In genomic region chr6:107603029-107603428, GRCh38 we compare ENCODE assay signal across 20 cellular contexts.
DNase-seq lines count a peak whose midpoint lies in the region; ATAC-seq and TF ChIP-seq lines count a peak whose summit lies in the region.
"Had no signal": no experiment of that assay in that cellular context is flagged by ENCODE, and none has a peak within 500 bp of the region (broad histone marks: within the 10 kb centered on the region; RNA-seq: fewer than 3 reads in every experiment).

No MANE protein-coding gene starts in this region.

- H2BK5ac ChIP-seq in IMR-90 (ENCODE audit: low read depth, low read length, poor library complexity, severe bottlenecking) (no peak overlapping the region), trophoblast cell (ENCODE audit: low read depth, low read length, poor library complexity) (no peak overlapping the region)

- H3K9me1 ChIP-seq in IMR-90 (ENCODE audit: insufficient read depth, low read length), result no peaks in the 10 kb centered on the region; the same call in 1 of the 2 replicates

- H3K14ac ChIP-seq in IMR-90 (replicated peaks; ENCODE audit: low read depth, low read length), result no peak overlapping the region
- no peak overlapping the region for H3K14ac ChIP-seq in trophoblast cell (ENCODE audit: low read length)

- CTCF ChIA-PET in IMR-90 (lab: Yijun Ruan, JAX), result no interaction called here

- H3K4me1 ChIP-seq in IMR-90 (ENCODE audit: control insufficient read depth, insufficient read depth, low read length) (peaks cover 3% of the 10 kb centered on the region), trophoblast cell (ENCODE audit: control insufficient read depth in 1 of 2, insufficient read depth in 2 of 2, low read length in 2 of 2) (peaks cover 2 to 9% of the 10 kb centered on the region in 2 experiments)
- H3K4me1 ChIP-seq: lower lobe of right lung had no signal

- no peaks in the 10 kb centered on the region for H3K9me3 ChIP-seq in IMR-90 (ENCODE audit: control insufficient read depth, insufficient read depth, low read length)
- H3K9me3 ChIP-seq in trophoblast cell (ENCODE audit: insufficient read depth, low read depth, low read length), result no peaks in the 10 kb centered on the region
- H3K9me3 ChIP-seq: lower lobe of right lung, stomach had no signal

- H3K9ac ChIP-seq in IMR-90 (ENCODE audit: low read depth, low read length) (no peak overlapping the region), trophoblast cell (ENCODE audit: low read length) (no peak overlapping the region)

- H3K4me3 ChIP-seq in IMR-90 (ENCODE audit: insufficient read depth, low read depth, low read length), result no peak overlapping the region
- H3K4me3 ChIP-seq in trophoblast cell (ENCODE audit: low read depth, low read length), result no peak overlapping the region
- H3K4me3 ChIP-seq: cardiac muscle cell, lower lobe of right lung, stomach had no signal

- H2BK12ac ChIP-seq in trophoblast cell (ENCODE audit: low read length), result no peak overlapping the region

- peak overlapping the region; percentile 30 to 89 (median 84) for H3K27ac Mint-ChIP-seq in brain
- H3K27ac Mint-ChIP-seq: dendritic cell treated with granulocyte-macrophage colony-stimulating factor and Interleukin-4, amounts not matched to agents 40 ng/mL and 50 ng/mL, for 4 days; T-helper 1 cell treated with Interleukin-12 subunit alpha and Interleukin-12 subunit beta and Interleukin-4 antibody, amounts not matched to agents 30 μg/mL and 1 μg/mL, for 36 hours had no signal

- dilution Hi-C loops in IMR-90 (cut with HindIII; ENCODE audit: low sequenced_read_pairs, unreplicated experiment), result no loop called here

- BruUV-seq in IMR-90 (replicated peaks; lab: Mats Ljungman, UMichigan), result no TSS peak

- H3K9me3 Mint-ChIP-seq in brain, result no peaks in the 10 kb centered on the region
- H3K9me3 Mint-ChIP-seq: dendritic cell treated with granulocyte-macrophage colony-stimulating factor and Interleukin-4, amounts not matched to agents 40 ng/mL and 50 ng/mL, for 4 days; T-helper 1 cell treated with Interleukin-12 subunit alpha and Interleukin-12 subunit beta and Interleukin-4 antibody, amounts not matched to agents 30 μg/mL and 1 μg/mL, for 36 hours had no signal

- H3K56ac ChIP-seq in IMR-90 (ENCODE audit: extremely low read depth, insufficient read depth, low read length), result no peak overlapping the region

- H2BK20ac ChIP-seq in IMR-90 (ENCODE audit: low read depth, low read length), result no peak overlapping the region

- H3K27me3 ChIP-seq in IMR-90 (ENCODE audit: control insufficient read depth, insufficient read depth, low read length) (no peaks in the 10 kb centered on the region), layer of hippocampus (ENCODE audit: control insufficient read depth, insufficient read depth, low read length) (no peaks in the 10 kb centered on the region), trophoblast cell (ENCODE audit: insufficient read depth, low read length) (no peaks in the 10 kb centered on the region)
- H3K27me3 ChIP-seq: cardiac muscle cell, stomach had no signal

- H4K20me1 ChIP-seq in IMR-90 (ENCODE audit: insufficient read depth, low read length), result no peaks in the 10 kb centered on the region

- H2AK9ac ChIP-seq in IMR-90 (replicated peaks; ENCODE audit: low read depth, low read length, poor library complexity), result no peak overlapping the region

- H4K91ac ChIP-seq in IMR-90 (ENCODE audit: insufficient read depth, low read depth, low read length) (no peak overlapping the region), trophoblast cell (ENCODE audit: low read depth, low read length) (no peak overlapping the region)

- TF ChIP-seq CTCF in IMR-90 (conservative IDR thresholded peaks at IDR 0.05; ENCODE audit: low read depth, low read length) (no peak), brain (conservative IDR thresholded peaks at IDR 0.05) (no peak)

- H2AFZ ChIP-seq in IMR-90 (replicated peaks; ENCODE audit: low read length, poor library complexity) (no peak overlapping the region), trophoblast cell (ENCODE audit: insufficient read depth, low read length, poor library complexity) (no peak overlapping the region)

- H3K36me3 Mint-ChIP-seq in brain, result peaks cover 13% of the 10 kb centered on the region

- no peaks in the 10 kb centered on the region for H3K79me2 ChIP-seq in trophoblast cell (ENCODE audit: control insufficient read depth, insufficient read depth, low read length, poor library complexity)

- intact Hi-C loops in IMR-90 (cut with micrococcal nuclease), result no loop called here

- no peak overlapping the region for H4K8ac ChIP-seq in IMR-90 (ENCODE audit: low read depth in 2 of 2, low read length in 2 of 2)
- no peak overlapping the region for H4K8ac ChIP-seq in trophoblast cell (ENCODE audit: low read depth, low read length)

- no peaks in the 10 kb centered on the region for H3K27me3 Mint-ChIP-seq in brain

- TF ChIP-seq RAD21 in IMR-90 (IDR thresholded peaks at IDR 0.05; ENCODE audit: low read length), result no peak

- no peak for TF ChIP-seq POLR2A in IMR-90 (IDR thresholded peaks at IDR 0.05; ENCODE audit: low read depth, low read length)

- peaks cover 85% of the 10 kb centered on the region for H3K4me1 Mint-ChIP-seq in brain

- H2BK15ac ChIP-seq in IMR-90 (ENCODE audit: low read depth, low read length), result no peak overlapping the region

- H3K23ac ChIP-seq in IMR-90 (ENCODE audit: low read depth, low read length), result no peak overlapping the region
- H3K23ac ChIP-seq in trophoblast cell (ENCODE audit: low read length), result no peak overlapping the region

- 63% methylated on average over 1 of the region's 4 CpGs; no CpG with 5 or more reads in 1 of the 2 experiments for WGBS in IMR-90 (ENCODE audit: extremely low coverage in 2 of 2, insufficient read length in 1 of 2), 2 experiments
- no CpG with 5 or more reads among the region's 4 CpGs for WGBS in trophoblast cell (ENCODE audit: extremely low coverage, insufficient coverage, insufficient read length)

- POLR2A ChIA-PET in IMR-90 (lab: Charles Lee; ENCODE audit: unreplicated experiment), result no interaction called here

- no peak overlapping the region for H4K12ac ChIP-seq in trophoblast cell (ENCODE audit: low read depth, low read length)

- in situ Hi-C loops in IMR-90 (cut with MboI; ENCODE audit: low sequenced_read_pairs), result no loop called here

- H3K27ac ChIP-seq in IMR-90 (ENCODE audit: insufficient read depth, low read length) (no peak overlapping the region), layer of hippocampus (ENCODE audit: low read depth, low read length) (peak overlapping the region; percentile 22), trophoblast cell (ENCODE audit: low read depth, low read length) (no peak overlapping the region)
- H3K27ac ChIP-seq: C4-2B, cardiac muscle cell, lower lobe of right lung, stomach had no signal

- H3K79me1 ChIP-seq in IMR-90 (ENCODE audit: low read depth in 1 of 2, low read length in 2 of 2), result no peaks in the 10 kb centered on the region
- H3K79me1 ChIP-seq in trophoblast cell (ENCODE audit: low read length), result no peaks in the 10 kb centered on the region

- DNase-seq in IMR-90, result no peak
- DNase-seq in pons (ENCODE audit: low spot score), result peak; percentile 62
- no peak for DNase-seq in DMS153 treated with DMSO at 0.1 percent for 48 hours (lab: John Stamatoyannopoulos, UW; ENCODE audit: unreplicated experiment)
- no peak for DNase-seq in trophoblast cell
- DNase-seq in stimulated activated CD4-positive, alpha-beta T cell treated with anti-CD3 and anti-CD28 coated beads, Interleukin-12 subunit alpha, Interleukin-12 subunit beta, amount 100 ng/mL, for 4 hours, result no peak
- no peak for DNase-seq in iPS-NIHi7 (ENCODE audit: extremely low spot score)
- DNase-seq: activated CD4-positive, alpha-beta T cell treated with anti-CD3 and anti-CD28 coated beads, Interleukin-2, amount 50 U/mL, for 1 hour; activated CD8-positive, alpha-beta memory T cell treated with anti-CD3 and anti-CD28 coated beads, Interleukin-2, amount 50 U/mL, for 4 hours; activated gamma-delta T cell; lower lobe of right lung; NCI-H1417; NCI-H510A treated with DMSO at 0.1 percent for 48 hours; stomach had no signal

- no peaks in the 10 kb centered on the region for H3K36me3 ChIP-seq in IMR-90 (ENCODE audit: control insufficient read depth, insufficient read depth, low read length)
- no peaks in the 10 kb centered on the region for H3K36me3 ChIP-seq in trophoblast cell (ENCODE audit: control insufficient read depth in 1 of 2, insufficient read depth in 2 of 2, low read length in 2 of 2)
- H3K36me3 ChIP-seq: cardiac muscle cell, lower lobe of right lung, stomach had no signal

- H2AK5ac ChIP-seq in IMR-90 (ENCODE audit: low read depth, low read length) (peak overlapping the region; percentile 33; the same call in 1 of the 2 replicates), trophoblast cell (ENCODE audit: low read length) (no peak overlapping the region)

- no peak overlapping the region for H4K5ac ChIP-seq in IMR-90 (ENCODE audit: low read depth, low read length)

- H2BK120ac ChIP-seq in IMR-90 (ENCODE audit: low read depth, low read length), result no peak overlapping the region
- H2BK120ac ChIP-seq in trophoblast cell (ENCODE audit: insufficient read depth, low read length, poor library complexity), result no peak overlapping the region

- no peak overlapping the region for H3K18ac ChIP-seq in IMR-90 (ENCODE audit: low read depth, low read length)
- H3K18ac ChIP-seq in trophoblast cell (ENCODE audit: low read length), result no peak overlapping the region

- H3K4ac ChIP-seq in IMR-90 (ENCODE audit: low read depth, low read length) (no peak overlapping the region), trophoblast cell (ENCODE audit: low read depth, low read length) (no peak overlapping the region)

- ATAC-seq in IMR-90 (ENCODE audit: low read depth), result no peak
- ATAC-seq: lower lobe of right lung, right cardiac atrium had no signal

- H3K4me2 ChIP-seq in IMR-90 (ENCODE audit: low read depth, low read length), result no peak overlapping the region
- no peak overlapping the region for H3K4me2 ChIP-seq in trophoblast cell (ENCODE audit: low read length)

- H3K4me3 Mint-ChIP-seq in brain, result peak overlapping the region in 2 of 5 experiments; percentile 38 to 55
- H3K4me3 Mint-ChIP-seq: dendritic cell treated with granulocyte-macrophage colony-stimulating factor and Interleukin-4, amounts not matched to agents 40 ng/mL and 50 ng/mL, for 4 days; T-helper 1 cell treated with Interleukin-12 subunit alpha and Interleukin-12 subunit beta and Interleukin-4 antibody, amounts not matched to agents 30 μg/mL and 1 μg/mL, for 36 hours had no signal

TF ChIP-seq in IMR-90, 13 proteins besides CTCF, POLR2A, EP300 and RAD21:
- TF ChIP-seq SMC3 (IDR thresholded peaks at IDR 0.05; ENCODE audit: low read depth, low read length) (no peak), USF2 (IDR thresholded peaks at IDR 0.05; ENCODE audit: low read depth, low read length) (no peak)
